ENCODE assay signal across 1 cellular context in the genomic region with DNA sequence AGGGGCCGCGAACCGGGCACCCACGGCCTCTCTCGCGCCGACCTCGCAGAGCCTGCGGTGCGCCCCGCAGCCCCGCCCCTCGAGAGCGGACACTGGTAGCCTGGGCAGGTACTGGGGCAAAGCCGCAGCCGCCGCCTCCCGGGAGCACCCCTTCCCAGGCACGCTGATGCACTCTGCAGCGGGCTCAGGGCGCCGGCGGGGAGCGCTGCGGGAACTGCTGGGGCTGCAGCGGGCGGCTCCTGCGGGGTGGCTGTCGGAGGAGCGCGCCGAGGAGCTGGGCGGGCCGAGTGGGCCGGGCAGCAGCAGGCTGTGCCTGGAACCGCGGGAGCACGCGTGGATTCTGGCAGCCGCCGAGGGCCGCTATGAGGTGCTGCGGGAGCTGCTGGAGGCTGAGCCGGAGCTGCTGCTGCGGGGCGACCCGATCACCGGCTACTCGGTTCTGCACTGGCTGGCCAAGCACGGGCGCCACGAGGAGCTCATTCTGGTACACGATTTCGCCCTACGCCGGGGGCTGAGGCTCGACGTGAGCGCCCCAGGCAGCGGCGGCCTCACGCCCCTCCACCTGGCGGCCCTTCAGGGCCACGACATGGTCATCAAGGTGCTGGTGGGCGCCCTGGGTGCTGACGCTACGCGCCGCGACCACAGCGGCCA.
TF ChIP-seq lines count a peak whose summit lies in the region.

No MANE protein-coding gene starts in this region.

TF ChIP-seq in HepG2, 621 proteins besides CTCF, POLR2A, EP300 and RAD21 (continued from another document):
- TF ChIP-seq, protein P1, sequence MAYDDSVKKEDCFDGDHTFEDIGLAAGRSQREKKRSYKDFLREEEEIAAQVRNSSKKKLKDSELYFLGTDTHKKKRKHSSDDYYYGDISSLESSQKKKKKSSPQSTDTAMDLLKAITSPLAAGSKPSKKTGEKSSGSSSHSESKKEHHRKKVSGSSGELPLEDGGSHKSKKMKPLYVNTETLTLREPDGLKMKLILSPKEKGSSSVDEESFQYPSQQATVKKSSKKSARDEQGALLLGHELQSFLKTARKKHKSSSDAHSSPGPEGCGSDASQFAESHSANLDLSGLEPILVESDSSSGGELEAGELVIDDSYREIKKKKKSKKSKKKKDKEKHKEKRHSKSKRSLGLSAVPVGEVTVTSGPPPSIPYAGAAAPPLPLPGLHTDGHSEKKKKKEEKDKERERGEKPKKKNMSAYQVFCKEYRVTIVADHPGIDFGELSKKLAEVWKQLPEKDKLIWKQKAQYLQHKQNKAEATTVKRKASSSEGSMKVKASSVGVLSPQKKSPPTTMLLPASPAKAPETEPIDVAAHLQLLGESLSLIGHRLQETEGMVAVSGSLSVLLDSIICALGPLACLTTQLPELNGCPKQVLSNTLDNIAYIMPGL (CRISPR knock-in tag; IDR thresholded peaks at IDR 0.05; ENCODE audit: borderline replicate concordance in 1 of 2, low read depth in 1 of 2) = peak in 1 of 2 experiments; percentile 16; a peak in 1 of 4 replicates
- TF ChIP-seq, protein P2, sequence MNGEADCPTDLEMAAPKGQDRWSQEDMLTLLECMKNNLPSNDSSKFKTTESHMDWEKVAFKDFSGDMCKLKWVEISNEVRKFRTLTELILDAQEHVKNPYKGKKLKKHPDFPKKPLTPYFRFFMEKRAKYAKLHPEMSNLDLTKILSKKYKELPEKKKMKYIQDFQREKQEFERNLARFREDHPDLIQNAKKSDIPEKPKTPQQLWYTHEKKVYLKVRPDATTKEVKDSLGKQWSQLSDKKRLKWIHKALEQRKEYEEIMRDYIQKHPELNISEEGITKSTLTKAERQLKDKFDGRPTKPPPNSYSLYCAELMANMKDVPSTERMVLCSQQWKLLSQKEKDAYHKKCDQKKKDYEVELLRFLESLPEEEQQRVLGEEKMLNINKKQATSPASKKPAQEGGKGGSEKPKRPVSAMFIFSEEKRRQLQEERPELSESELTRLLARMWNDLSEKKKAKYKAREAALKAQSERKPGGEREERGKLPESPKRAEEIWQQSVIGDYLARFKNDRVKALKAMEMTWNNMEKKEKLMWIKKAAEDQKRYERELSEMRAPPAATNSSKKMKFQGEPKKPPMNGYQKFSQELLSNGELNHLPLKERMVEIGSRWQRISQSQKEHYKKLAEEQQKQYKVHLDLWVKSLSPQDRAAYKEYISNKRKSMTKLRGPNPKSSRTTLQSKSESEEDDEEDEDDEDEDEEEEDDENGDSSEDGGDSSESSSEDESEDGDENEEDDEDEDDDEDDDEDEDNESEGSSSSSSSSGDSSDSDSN (CRISPR knock-in tag; IDR thresholded peaks at IDR 0.05) = peak; percentile 59; the same call in 1 of the 2 replicates
- TF ChIP-seq DNMT1 (CRISPR knock-in tag; IDR thresholded peaks at IDR 0.05) (0 out of 2 replicates have a peak, but pooled peaks have one; percentile 25), ZNF260 (CRISPR knock-in tag; IDR thresholded peaks at IDR 0.05; ENCODE audit: borderline replicate concordance, low read depth) (no peak), ZFX (CRISPR knock-in tag; IDR thresholded peaks at IDR 0.05; ENCODE audit: low read depth) (peak; percentile 11; the same call in 1 of the 2 replicates), MAZ (IDR thresholded peaks at IDR 0.05; ENCODE audit: borderline replicate concordance, low read depth, low read length) (no peak), MAZ (CRISPR knock-in tag; IDR thresholded peaks at IDR 0.05; ENCODE audit: low read depth) (0 out of 2 replicates have a peak, but pooled peaks have one; percentile 5)
- TF ChIP-seq, protein P3, sequence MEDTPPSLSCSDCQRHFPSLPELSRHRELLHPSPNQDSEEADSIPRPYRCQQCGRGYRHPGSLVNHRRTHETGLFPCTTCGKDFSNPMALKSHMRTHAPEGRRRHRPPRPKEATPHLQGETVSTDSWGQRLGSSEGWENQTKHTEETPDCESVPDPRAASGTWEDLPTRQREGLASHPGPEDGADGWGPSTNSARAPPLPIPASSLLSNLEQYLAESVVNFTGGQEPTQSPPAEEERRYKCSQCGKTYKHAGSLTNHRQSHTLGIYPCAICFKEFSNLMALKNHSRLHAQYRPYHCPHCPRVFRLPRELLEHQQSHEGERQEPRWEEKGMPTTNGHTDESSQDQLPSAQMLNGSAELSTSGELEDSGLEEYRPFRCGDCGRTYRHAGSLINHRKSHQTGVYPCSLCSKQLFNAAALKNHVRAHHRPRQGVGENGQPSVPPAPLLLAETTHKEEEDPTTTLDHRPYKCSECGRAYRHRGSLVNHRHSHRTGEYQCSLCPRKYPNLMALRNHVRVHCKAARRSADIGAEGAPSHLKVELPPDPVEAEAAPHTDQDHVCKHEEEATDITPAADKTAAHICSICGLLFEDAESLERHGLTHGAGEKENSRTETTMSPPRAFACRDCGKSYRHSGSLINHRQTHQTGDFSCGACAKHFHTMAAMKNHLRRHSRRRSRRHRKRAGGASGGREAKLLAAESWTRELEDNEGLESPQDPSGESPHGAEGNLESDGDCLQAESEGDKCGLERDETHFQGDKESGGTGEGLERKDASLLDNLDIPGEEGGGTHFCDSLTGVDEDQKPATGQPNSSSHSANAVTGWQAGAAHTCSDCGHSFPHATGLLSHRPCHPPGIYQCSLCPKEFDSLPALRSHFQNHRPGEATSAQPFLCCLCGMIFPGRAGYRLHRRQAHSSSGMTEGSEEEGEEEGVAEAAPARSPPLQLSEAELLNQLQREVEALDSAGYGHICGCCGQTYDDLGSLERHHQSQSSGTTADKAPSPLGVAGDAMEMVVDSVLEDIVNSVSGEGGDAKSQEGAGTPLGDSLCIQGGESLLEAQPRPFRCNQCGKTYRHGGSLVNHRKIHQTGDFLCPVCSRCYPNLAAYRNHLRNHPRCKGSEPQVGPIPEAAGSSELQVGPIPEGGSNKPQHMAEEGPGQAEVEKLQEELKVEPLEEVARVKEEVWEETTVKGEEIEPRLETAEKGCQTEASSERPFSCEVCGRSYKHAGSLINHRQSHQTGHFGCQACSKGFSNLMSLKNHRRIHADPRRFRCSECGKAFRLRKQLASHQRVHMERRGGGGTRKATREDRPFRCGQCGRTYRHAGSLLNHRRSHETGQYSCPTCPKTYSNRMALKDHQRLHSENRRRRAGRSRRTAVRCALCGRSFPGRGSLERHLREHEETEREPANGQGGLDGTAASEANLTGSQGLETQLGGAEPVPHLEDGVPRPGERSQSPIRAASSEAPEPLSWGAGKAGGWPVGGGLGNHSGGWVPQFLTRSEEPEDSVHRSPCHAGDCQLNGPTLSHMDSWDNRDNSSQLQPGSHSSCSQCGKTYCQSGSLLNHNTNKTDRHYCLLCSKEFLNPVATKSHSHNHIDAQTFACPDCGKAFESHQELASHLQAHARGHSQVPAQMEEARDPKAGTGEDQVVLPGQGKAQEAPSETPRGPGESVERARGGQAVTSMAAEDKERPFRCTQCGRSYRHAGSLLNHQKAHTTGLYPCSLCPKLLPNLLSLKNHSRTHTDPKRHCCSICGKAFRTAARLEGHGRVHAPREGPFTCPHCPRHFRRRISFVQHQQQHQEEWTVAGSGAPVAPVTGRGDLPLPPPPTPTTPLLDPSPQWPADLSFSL (CRISPR knock-in tag; IDR thresholded peaks at IDR 0.05) = no peak
TF ChIP-seq in HepG2: peak in this region for 13.
